In the genomic region with DNA sequence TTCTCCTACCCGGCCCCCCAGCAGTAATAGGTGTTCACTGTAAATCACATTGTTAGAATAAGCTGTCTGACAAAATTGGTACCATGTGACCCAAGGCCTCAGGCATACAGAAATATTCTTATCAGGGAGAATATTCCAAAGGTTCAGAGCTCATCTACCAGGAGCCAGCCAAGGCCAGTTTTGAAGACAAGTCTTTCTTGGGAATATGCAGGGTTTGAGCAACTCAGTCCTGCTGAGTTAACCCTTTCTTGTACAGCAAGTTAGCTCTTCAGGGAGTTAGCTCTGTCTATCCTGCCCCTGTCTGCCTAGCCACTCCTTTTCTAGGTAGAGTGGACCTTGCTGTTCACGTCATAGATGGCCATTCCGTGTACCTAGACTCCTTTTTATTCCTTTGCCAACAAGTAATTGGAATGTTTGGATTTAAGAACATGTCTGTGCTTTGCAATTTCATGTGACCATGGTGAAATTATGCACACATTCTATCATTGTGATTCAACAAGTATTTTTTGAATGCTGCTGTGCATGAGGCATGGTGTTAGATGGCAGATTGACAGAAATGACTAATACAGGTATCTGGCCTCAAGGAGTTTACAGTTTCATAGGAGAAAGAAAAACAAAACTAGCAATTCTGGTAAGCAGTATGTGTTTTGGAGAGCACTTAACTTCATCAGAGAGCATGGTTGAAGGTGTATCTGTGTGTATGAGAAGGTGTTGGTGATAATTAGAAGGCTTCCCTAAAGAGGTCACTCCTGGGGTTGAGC, we compare ENCODE assay signal across 11 cellular contexts. TPM values are rescaled to one million over a fixed set of nuclear protein-coding genes. Genes with fewer than 3 reads are reported as not detected.
DNase-seq lines count a peak whose midpoint lies in the region; ATAC-seq and TF ChIP-seq lines count a peak whose summit lies in the region.
"Had no signal": no experiment of that assay in that cellular context is flagged by ENCODE, and none has a peak within 500 bp of the region (broad histone marks: within the 10 kb centered on the region; RNA-seq: fewer than 3 reads in every experiment).

No MANE protein-coding gene starts in this region.

- no peaks in the 10 kb centered on the region for H3F3A ChIP-seq in OCI-LY1 (ENCODE audit: insufficient read depth, low read length)

- WGBS in prostate gland = 78% methylated on average over 3 of the region's 3 CpGs

- no peaks in the 10 kb centered on the region for H4K20me1 ChIP-seq in OCI-LY1 (ENCODE audit: insufficient read depth, low read length)

- H3K4me1 ChIP-seq in OCI-LY1 (ENCODE audit: insufficient read depth, low read length, severe bottlenecking) (peaks cover 72% of the 10 kb centered on the region), prostate gland (replicated peaks) (no peaks in the 10 kb centered on the region)

- H3K27me3 ChIP-seq in OCI-LY1 (ENCODE audit: insufficient read depth, low read length) (no peaks in the 10 kb centered on the region), prostate gland (replicated peaks; ENCODE audit: insufficient read depth) (no peaks in the 10 kb centered on the region)

- H3K9me3 ChIP-seq in OCI-LY1 (ENCODE audit: low read length) = no peaks in the 10 kb centered on the region
- H3K9me3 ChIP-seq in prostate gland = no peaks in the 10 kb centered on the region

- DNase-seq in AG08396 (ENCODE audit: low spot score) (peak; percentile 24), epithelial cell of prostate (ENCODE audit: low read depth, low spot score) (peak; percentile 96), prostate gland (ENCODE audit: low spot score) (no peak), DMS 273 (lab: John Stamatoyannopoulos, UW; ENCODE audit: unreplicated experiment) (no peak), cardiac septum (ENCODE audit: low spot score) (no peak)
- DNase-seq: NCI-H345, nucleus accumbens, T1000 had no signal

- H3K79me2 ChIP-seq in OCI-LY1 (ENCODE audit: insufficient read depth, low read length) = peaks cover 59% of the 10 kb centered on the region

- H2AFZ ChIP-seq in OCI-LY1 (ENCODE audit: low read length) = no peak overlapping the region

- H3K4me3 ChIP-seq in OCI-LY1 (ENCODE audit: low read depth, low read length, poor library complexity, severe bottlenecking) (no peak overlapping the region), prostate gland (no peak overlapping the region)

- TF ChIP-seq POLR2A in prostate gland (IDR thresholded peaks at IDR 0.05) = no peak

- H3K9me2 ChIP-seq in OCI-LY1 (ENCODE audit: low read depth, low read length) = no peaks in the 10 kb centered on the region

- H3K27ac ChIP-seq in OCI-LY1 (ENCODE audit: low read depth, low read length, poor library complexity, severe bottlenecking) = peak overlapping the region; percentile 12
- peak overlapping the region; percentile 93 for H3K27ac ChIP-seq in epithelial cell of prostate
- no peak overlapping the region for H3K27ac ChIP-seq in prostate gland

- intact Hi-C loops in prostate gland (cut with DNase I) = no loop called here
- intact Hi-C loops in cardiac septum (cut with DNase I) = no loop called here

- no peak overlapping the region for H3K9ac ChIP-seq in OCI-LY1 (ENCODE audit: low read length)

- TF ChIP-seq CTCF in OCI-LY1 (IDR thresholded peaks at IDR 0.05; ENCODE audit: low read length) (no peak), prostate gland (IDR thresholded peaks at IDR 0.05) (no peak)

- peak; percentile 27 for ATAC-seq in GM18870 (IDR thresholded peaks at IDR 0.05; ENCODE audit: unreplicated experiment)
- ATAC-seq in HG03280 (IDR thresholded peaks at IDR 0.05; ENCODE audit: unreplicated experiment) = no peak

- H3K36me3 ChIP-seq in OCI-LY1 (ENCODE audit: insufficient read depth, low read length) = peaks cover 32% of the 10 kb centered on the region; the same call in 1 of the 2 replicates
- no peaks in the 10 kb centered on the region for H3K36me3 ChIP-seq in prostate gland

- H3K4me2 ChIP-seq in OCI-LY1 (ENCODE audit: low read length) = no peak overlapping the region

RNA-seq across cellular contexts. Expression of a gene that starts 22.6 kb away (rescaled TPM):
- total RNA-seq in prostate gland (10 to 100 TPM; 22.2 to 25.5 TPM), cardiac septum (21.8 TPM)

Comparison
In these comparisons a context has a peak if more than half of its experiments do, and no peak if none do; other contexts are left out.
1. DNase-seq: peak in AG08396 (single experiment) and epithelial cell of prostate (single experiment); none in prostate gland (single experiment), DMS 273 (single experiment) and cardiac septum (single experiment).
2. H3K27ac ChIP-seq: peak in OCI-LY1 (single experiment) and epithelial cell of prostate (single experiment); none in prostate gland (0 of 2).